ENCODE assay signal across 17 cellular contexts in the genomic region with DNA sequence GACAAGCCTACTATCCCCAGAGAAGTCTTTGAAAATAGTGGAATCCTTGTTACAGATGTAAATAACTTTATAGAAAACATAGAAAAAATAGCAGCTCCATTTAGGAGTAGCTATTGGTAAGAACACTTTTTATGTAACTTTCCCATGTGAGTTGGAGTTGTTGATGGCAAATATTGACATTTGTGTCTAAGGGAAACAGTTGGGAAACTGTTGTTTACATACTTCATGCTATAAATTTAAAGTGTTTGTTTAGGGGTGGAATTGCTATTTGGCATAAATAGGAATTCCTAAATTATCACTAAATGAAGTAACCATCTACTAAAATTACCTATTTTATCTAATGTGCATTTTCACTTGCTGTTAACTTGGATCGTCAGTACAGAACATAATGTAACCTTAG.
"Had no signal": no experiment of that assay in that cellular context is flagged by ENCODE, and none has a peak within 500 bp of the region (broad histone marks: within the 10 kb centered on the region; RNA-seq: fewer than 3 reads in every experiment).

No MANE protein-coding gene starts in this region.

- H3K27ac ChIP-seq: adrenal gland, gastrocnemius medialis, right atrium auricular region, tibial nerve had no signal

- H3K9me3 ChIP-seq: adrenal gland, breast epithelium, gastrocnemius medialis, right atrium auricular region, tibial nerve had no signal

- ATAC-seq: activated naive CD4-positive, alpha-beta T cell treated with anti-CD3 and anti-CD28 coated beads, Interleukin-2, amount 50 U/mL, for 72 hours; gastrocnemius medialis; stimulated activated naive CD8-positive, alpha-beta T cell treated with anti-CD3 and anti-CD28 coated beads, Interleukin-15, Interleukin-2, amounts not matched to agents 100 U/mL and 50 U/mL, for 24 hours had no signal

- DNase-seq: activated CD4-positive, alpha-beta T cell treated with anti-CD3 and anti-CD28 coated beads, Interleukin-2, amount 10 ng/mL, durations not matched to agents 7 days and 5 days; activated CD8-positive, alpha-beta memory T cell treated with anti-CD3 and anti-CD28 coated beads for 24 hours; activated CD8-positive, alpha-beta memory T cell treated with anti-CD3 and anti-CD28 coated beads, Interleukin-2, amount 50 U/mL, for 48 hours; activated gamma-delta T cell; adrenal gland; cerebellar nuclear complex; cortex of kidney; effector CD4-positive, alpha-beta T cell; gastrocnemius medialis; head of caudate nucleus; mammary epithelial cell; stimulated activated naive CD8-positive, alpha-beta T cell treated with anti-CD3 and anti-CD28 coated beads, Interleukin-15, Interleukin-2, amounts not matched to agents 100 U/mL and 50 U/mL, for 24 hours; substantia nigra had no signal

- H3K4me3 ChIP-seq: adrenal gland, breast epithelium, gastrocnemius medialis, right atrium auricular region, tibial nerve had no signal

- H3K4me1 ChIP-seq: breast epithelium, gastrocnemius medialis, right atrium auricular region, tibial nerve had no signal

- H3K27me3 ChIP-seq: adrenal gland, breast epithelium, gastrocnemius medialis, right atrium auricular region, tibial nerve had no signal
